1 cellular context compared by ENCODE assay signal in the genomic region with DNA sequence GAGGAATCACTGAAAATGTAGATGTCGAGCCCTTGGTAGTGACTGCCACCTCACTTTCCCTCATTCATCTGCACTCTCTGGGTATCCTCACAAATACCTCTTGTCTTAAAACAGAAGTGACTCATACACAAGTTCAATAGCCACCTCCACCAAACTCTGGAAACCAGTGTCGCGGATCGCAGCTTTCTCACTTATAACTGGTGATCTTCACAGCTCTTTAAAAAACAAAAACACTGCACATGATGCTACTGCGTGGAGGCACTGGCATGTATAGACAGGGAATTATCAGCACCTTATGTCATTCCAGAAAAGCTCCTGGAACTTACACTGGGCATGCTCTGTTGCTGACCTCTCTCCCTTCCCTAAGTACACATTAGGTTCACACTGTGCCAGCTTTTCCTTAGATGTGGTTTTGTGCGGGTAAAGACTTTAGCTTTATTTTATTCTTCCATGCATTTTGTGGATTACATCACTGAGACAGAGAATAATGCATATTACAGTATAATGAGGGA.
TF ChIP-seq lines count a peak whose summit lies in the region.

No MANE protein-coding gene starts in this region.

TF ChIP-seq in HepG2, 621 proteins besides CTCF, POLR2A, EP300 and RAD21:
- TF ChIP-seq, protein P1, sequence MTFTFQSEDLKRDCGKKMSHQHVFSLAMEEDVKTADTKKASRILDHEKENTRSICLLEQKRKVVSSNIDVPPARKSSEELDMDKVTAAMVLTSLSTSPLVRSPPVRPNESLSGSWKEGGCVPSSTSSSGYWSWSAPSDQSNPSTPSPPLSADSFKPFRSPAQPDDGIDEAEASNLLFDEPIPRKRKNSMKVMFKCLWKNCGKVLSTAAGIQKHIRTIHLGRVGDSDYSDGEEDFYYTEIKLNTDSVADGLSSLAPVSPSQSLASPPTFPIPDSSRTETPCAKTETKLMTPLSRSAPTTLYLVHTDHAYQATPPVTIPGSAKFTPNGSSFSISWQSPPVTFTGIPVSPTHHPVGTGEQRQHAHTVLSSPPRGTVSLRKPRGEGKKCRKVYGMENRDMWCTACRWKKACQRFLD (CRISPR knock-in tag; IDR thresholded peaks at IDR 0.05; ENCODE audit: borderline replicate concordance), result no peak
- TF ChIP-seq, protein P2, sequence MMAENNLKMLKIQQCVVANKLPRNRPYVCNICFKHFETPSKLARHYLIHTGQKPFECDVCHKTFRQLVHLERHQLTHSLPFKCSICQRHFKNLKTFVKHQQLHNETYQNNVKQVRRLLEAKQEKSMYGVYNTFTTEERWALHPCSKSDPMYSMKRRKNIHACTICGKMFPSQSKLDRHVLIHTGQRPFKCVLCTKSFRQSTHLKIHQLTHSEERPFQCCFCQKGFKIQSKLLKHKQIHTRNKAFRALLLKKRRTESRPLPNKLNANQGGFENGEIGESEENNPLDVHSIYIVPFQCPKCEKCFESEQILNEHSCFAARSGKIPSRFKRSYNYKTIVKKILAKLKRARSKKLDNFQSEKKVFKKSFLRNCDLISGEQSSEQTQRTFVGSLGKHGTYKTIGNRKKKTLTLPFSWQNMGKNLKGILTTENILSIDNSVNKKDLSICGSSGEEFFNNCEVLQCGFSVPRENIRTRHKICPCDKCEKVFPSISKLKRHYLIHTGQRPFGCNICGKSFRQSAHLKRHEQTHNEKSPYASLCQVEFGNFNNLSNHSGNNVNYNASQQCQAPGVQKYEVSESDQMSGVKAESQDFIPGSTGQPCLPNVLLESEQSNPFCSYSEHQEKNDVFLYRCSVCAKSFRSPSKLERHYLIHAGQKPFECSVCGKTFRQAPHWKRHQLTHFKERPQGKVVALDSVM (CRISPR knock-in tag; IDR thresholded peaks at IDR 0.05), result no peak
- TF ChIP-seq ZNF251 (CRISPR knock-in tag; IDR thresholded peaks at IDR 0.05), result no peak
- TF ChIP-seq ZNF432 (CRISPR knock-in tag; IDR thresholded peaks at IDR 0.05; ENCODE audit: borderline replicate concordance), result no peak
- TF ChIP-seq JARID2 (CRISPR knock-in tag; IDR thresholded peaks at IDR 0.05; ENCODE audit: insufficient replicate concordance), result no peak
- TF ChIP-seq, protein P3, sequence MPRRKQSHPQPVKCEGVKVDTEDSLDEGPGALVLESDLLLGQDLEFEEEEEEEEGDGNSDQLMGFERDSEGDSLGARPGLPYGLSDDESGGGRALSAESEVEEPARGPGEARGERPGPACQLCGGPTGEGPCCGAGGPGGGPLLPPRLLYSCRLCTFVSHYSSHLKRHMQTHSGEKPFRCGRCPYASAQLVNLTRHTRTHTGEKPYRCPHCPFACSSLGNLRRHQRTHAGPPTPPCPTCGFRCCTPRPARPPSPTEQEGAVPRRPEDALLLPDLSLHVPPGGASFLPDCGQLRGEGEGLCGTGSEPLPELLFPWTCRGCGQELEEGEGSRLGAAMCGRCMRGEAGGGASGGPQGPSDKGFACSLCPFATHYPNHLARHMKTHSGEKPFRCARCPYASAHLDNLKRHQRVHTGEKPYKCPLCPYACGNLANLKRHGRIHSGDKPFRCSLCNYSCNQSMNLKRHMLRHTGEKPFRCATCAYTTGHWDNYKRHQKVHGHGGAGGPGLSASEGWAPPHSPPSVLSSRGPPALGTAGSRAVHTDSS (CRISPR knock-in tag; conservative IDR thresholded peaks at IDR 0.05), result no peak
- no peak for TF ChIP-seq KLF6 (CRISPR knock-in tag; IDR thresholded peaks at IDR 0.05)
- TF ChIP-seq ZNF451 (CRISPR knock-in tag; IDR thresholded peaks at IDR 0.05), result no peak
- no peak for TF ChIP-seq ZNF550 (CRISPR knock-in tag; IDR thresholded peaks at IDR 0.05; ENCODE audit: borderline replicate concordance)
- TF ChIP-seq TAF1 (CRISPR knock-in tag; IDR thresholded peaks at IDR 0.05), result no peak
- TF ChIP-seq KDM2A (CRISPR knock-in tag; IDR thresholded peaks at IDR 0.05; ENCODE audit: borderline replicate concordance, low read depth), result no peak
